In the genomic region with DNA sequence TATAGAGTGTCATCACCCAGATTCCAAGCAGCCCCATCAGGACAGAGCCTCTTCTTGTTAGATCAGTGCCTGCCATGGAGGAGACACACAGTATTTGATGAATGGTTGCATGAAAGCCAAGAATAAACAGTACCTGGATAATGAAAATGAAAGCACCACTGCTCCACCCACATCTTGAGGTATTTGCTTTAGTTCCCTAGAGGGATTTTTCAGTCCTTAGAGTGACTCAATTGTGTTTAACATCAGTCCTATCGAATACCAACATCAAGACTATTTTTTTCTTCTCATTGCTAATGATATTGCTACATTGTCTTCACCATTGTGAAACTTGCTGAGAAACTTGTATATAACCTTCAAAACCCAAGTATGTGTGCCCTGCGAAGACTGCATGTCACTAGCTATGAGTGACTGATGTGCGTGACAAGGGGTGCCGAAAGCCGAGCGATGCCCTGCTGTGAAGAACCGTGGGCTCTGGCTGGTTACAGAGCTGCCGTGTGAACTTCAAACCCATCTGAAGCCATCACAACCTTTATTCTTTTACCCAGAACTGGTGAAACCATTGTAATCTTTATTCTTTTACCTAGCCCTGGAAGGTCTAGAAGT, we compare ENCODE assay signal across 22 cellular contexts.
DNase-seq lines count a peak whose midpoint lies in the region; ATAC-seq and TF ChIP-seq lines count a peak whose summit lies in the region.
"Had no signal": no experiment of that assay in that cellular context is flagged by ENCODE, and none has a peak within 500 bp of the region (broad histone marks: within the 10 kb centered on the region; RNA-seq: fewer than 3 reads in every experiment).

No MANE protein-coding gene starts in this region.

- intact Hi-C loops in mammary epithelial cell (cut with micrococcal nuclease): loop anchor here (5.0 to 10.0 kb wide), 5 partner anchors 53 to 670 kb away; no protein-coding TSS in a partner anchor

- no peaks in the 10 kb centered on the region for H4K20me1 ChIP-seq in BLaER1 treated with 17β-estradiol and CSF1 and Interleukin-3, amounts not matched to agents 10 nM and 100 nM
- H4K20me1 ChIP-seq in mammary epithelial cell (ENCODE audit: insufficient read depth, low read length): no peaks in the 10 kb centered on the region

- H3K9ac ChIP-seq in BLaER1 treated with 17β-estradiol and CSF1 and Interleukin-3, amounts not matched to agents 10 nM and 100 nM: no peak overlapping the region
- H3K9ac ChIP-seq in mammary epithelial cell (ENCODE audit: insufficient read depth, low read length): no peak overlapping the region

- no peaks in the 10 kb centered on the region for H3K27me3 ChIP-seq in BLaER1 treated with 17β-estradiol and CSF1 and Interleukin-3, amounts not matched to agents 10 nM and 100 nM
- no peaks in the 10 kb centered on the region for H3K27me3 ChIP-seq in mammary epithelial cell (ENCODE audit: insufficient read depth, low read length)
- no peaks in the 10 kb centered on the region for H3K27me3 ChIP-seq in lung (ENCODE audit: control insufficient read depth, insufficient read depth)
- H3K27me3 ChIP-seq: adrenal gland, ovary had no signal

- no peaks in the 10 kb centered on the region for H3K79me2 ChIP-seq in mammary epithelial cell (ENCODE audit: insufficient read depth, low read length)

- H3K9me3 ChIP-seq in BLaER1 treated with 17β-estradiol and CSF1 and Interleukin-3, amounts not matched to agents 10 nM and 100 nM (replicated peaks in 1 of 11): peaks cover 11 to 17% (median 12%) of the 10 kb centered on the region in 11 experiments; a peak in 21 of 22 replicates
- H3K9me3 ChIP-seq in mammary epithelial cell (replicated peaks; ENCODE audit: insufficient read depth, low read length): no peaks in the 10 kb centered on the region
- peaks cover 0 to 3% of the 10 kb centered on the region in 2 donors for H3K9me3 ChIP-seq in lung (ENCODE audit: control insufficient read depth in 2 of 2, insufficient read depth in 1 of 2, low read length in 1 of 2)
- H3K9me3 ChIP-seq: adrenal gland, thoracic aorta had no signal

- peaks cover 32 to 62% (median 55%) of the 10 kb centered on the region in 10 experiments for H3K4me1 ChIP-seq in BLaER1 treated with 17β-estradiol and CSF1 and Interleukin-3, amounts not matched to agents 10 nM and 100 nM
- H3K4me1 ChIP-seq in mammary epithelial cell (ENCODE audit: insufficient read depth, low read length): peaks cover 27% of the 10 kb centered on the region
- H3K4me1 ChIP-seq in lung (ENCODE audit: control insufficient read depth in 2 of 2, insufficient read depth in 2 of 2, low read length in 2 of 2): peaks cover 2 to 6% of the 10 kb centered on the region in 2 donors
- H3K4me1 ChIP-seq: adrenal gland had no signal

- H3K27ac Mint-ChIP-seq in T-helper 2 cell treated with Interferon-gamma antibody and Interleukin-4, amounts not matched to agents 5 μg/mL and 100 μg/mL, for 36 hours: no peak overlapping the region
- H3K27ac Mint-ChIP-seq: activated CD4-positive, alpha-beta T cell treated with anti-CD3 and anti-CD28 coated beads, Interleukin-2, amount 10 ng/mL, durations not matched to agents 7 days and 5 days; CD4-positive, CD25-positive, alpha-beta regulatory T cell; memory B cell; naive thymus-derived CD8-positive, alpha-beta T cell; stimulated activated effector memory CD8-positive, alpha-beta T cell treated with anti-CD3 and anti-CD28 coated beads, Interleukin-12 subunit alpha, Interleukin-12 subunit beta, amount 100 ng/mL, for 72 hours had no signal

- no peak overlapping the region for H3K4me3 Mint-ChIP-seq in T-helper 2 cell treated with Interferon-gamma antibody and Interleukin-4, amounts not matched to agents 5 μg/mL and 100 μg/mL, for 36 hours
- H3K4me3 Mint-ChIP-seq: activated CD4-positive, alpha-beta T cell treated with anti-CD3 and anti-CD28 coated beads, Interleukin-2, amount 10 ng/mL, durations not matched to agents 7 days and 5 days; CD4-positive, CD25-positive, alpha-beta regulatory T cell; memory B cell; naive thymus-derived CD8-positive, alpha-beta T cell; stimulated activated effector memory CD8-positive, alpha-beta T cell treated with anti-CD3 and anti-CD28 coated beads, Interleukin-12 subunit alpha, Interleukin-12 subunit beta, amount 100 ng/mL, for 72 hours had no signal

- ATAC-seq in lung (ENCODE audit: insufficient read depth, low FRiP score) (peak; percentile 31), HG03095 (IDR thresholded peaks at IDR 0.05; ENCODE audit: unreplicated experiment) (no peak)
- ATAC-seq: naive thymus-derived CD8-positive, alpha-beta T cell; stimulated activated effector memory CD8-positive, alpha-beta T cell treated with anti-CD3 and anti-CD28 coated beads, Interleukin-12 subunit alpha, Interleukin-12 subunit beta, amount 100 ng/mL, for 72 hours had no signal

- WGBS in mammary epithelial cell (ENCODE audit: low coverage, missing lambda C conversion rate): 87% methylated on average over 8 of the region's 8 CpGs
- 89 to 90% methylated on average over 8 of the region's 8 CpGs for WGBS in lung, 2 donors

- H3K27me3 Mint-ChIP-seq in T-helper 2 cell treated with Interferon-gamma antibody and Interleukin-4, amounts not matched to agents 5 μg/mL and 100 μg/mL, for 36 hours (ENCODE audit: low read depth): no peaks in the 10 kb centered on the region
- H3K27me3 Mint-ChIP-seq: activated CD4-positive, alpha-beta T cell treated with anti-CD3 and anti-CD28 coated beads, Interleukin-2, amount 10 ng/mL, durations not matched to agents 7 days and 5 days; CD4-positive, CD25-positive, alpha-beta regulatory T cell; memory B cell; naive thymus-derived CD8-positive, alpha-beta T cell had no signal

- no peaks in the 10 kb centered on the region for H3K36me3 Mint-ChIP-seq in T-helper 2 cell treated with Interferon-gamma antibody and Interleukin-4, amounts not matched to agents 5 μg/mL and 100 μg/mL, for 36 hours (ENCODE audit: low read depth)
- H3K36me3 Mint-ChIP-seq: CD4-positive, CD25-positive, alpha-beta regulatory T cell; memory B cell; naive thymus-derived CD8-positive, alpha-beta T cell; stimulated activated effector memory CD8-positive, alpha-beta T cell treated with anti-CD3 and anti-CD28 coated beads, Interleukin-12 subunit alpha, Interleukin-12 subunit beta, amount 100 ng/mL, for 72 hours had no signal

- no peaks in the 10 kb centered on the region for H3K4me1 Mint-ChIP-seq in T-helper 2 cell treated with Interferon-gamma antibody and Interleukin-4, amounts not matched to agents 5 μg/mL and 100 μg/mL, for 36 hours (ENCODE audit: low read depth)
- H3K4me1 Mint-ChIP-seq: activated CD4-positive, alpha-beta T cell treated with anti-CD3 and anti-CD28 coated beads, Interleukin-2, amount 10 ng/mL, durations not matched to agents 7 days and 5 days; CD4-positive, CD25-positive, alpha-beta regulatory T cell; memory B cell; naive thymus-derived CD8-positive, alpha-beta T cell; stimulated activated effector memory CD8-positive, alpha-beta T cell treated with anti-CD3 and anti-CD28 coated beads, Interleukin-12 subunit alpha, Interleukin-12 subunit beta, amount 100 ng/mL, for 72 hours had no signal

- CTCF ChIA-PET in mammary epithelial cell (lab: Charles Lee; ENCODE audit: low non-redundant PET): no interaction called here

- DNase-seq in LoVo (ENCODE audit: low spot score): peak; percentile 83
- DNase-seq in mammary epithelial cell: peak; percentile 75
- no peak for DNase-seq in lung (ENCODE audit: low spot score)
- DNase-seq in T-helper 2 cell treated with Interferon-gamma antibody and Interleukin-4, amounts not matched to agents 5 μg/mL and 100 μg/mL, for 36 hours (ENCODE audit: low spot score): no peak
- no peak for DNase-seq in COR-L47 (lab: John Stamatoyannopoulos, UW)
- DNase-seq in stimulated activated CD4-positive, alpha-beta T cell treated with anti-CD3 and anti-CD28 coated beads, Interleukin-4, amount 100 ng/mL, for 1 hour: no peak
- DNase-seq: activated CD4-positive, alpha-beta T cell treated with anti-CD3 and anti-CD28 coated beads, Interleukin-2, amount 10 ng/mL, durations not matched to agents 7 days and 5 days; adrenal gland; CD4-positive, CD25-positive, alpha-beta regulatory T cell; DMS79; KG1; naive thymus-derived CD8-positive, alpha-beta T cell; NCI-H1105 treated with DMSO at 0.1 percent for 48 hours; NCI-H526 treated with DMSO at 0.1 percent for 48 hours; ovary; SHP77 treated with DMSO at 0.1 percent for 48 hours; T-helper 1 cell had no signal

- TF ChIP-seq CTCF in mammary epithelial cell (conservative IDR thresholded peaks at IDR 0.05 in 1 of 2, IDR thresholded peaks at IDR 0.05 in 1 of 2; ENCODE audit: extremely low read depth in 1 of 2, insufficient read depth in 1 of 2, low read depth in 1 of 2, low read length in 2 of 2) (no peak), lung (IDR thresholded peaks at IDR 0.05; ENCODE audit: control extremely low read depth, extremely low read depth) (no peak)

- peak overlapping the region; percentile 39 to 74 (median 54); a peak in 20 of 22 replicates for H3K4me2 ChIP-seq in BLaER1 treated with 17β-estradiol and CSF1 and Interleukin-3, amounts not matched to agents 10 nM and 100 nM
- peak overlapping the region; percentile 29 for H3K4me2 ChIP-seq in mammary epithelial cell (ENCODE audit: insufficient read depth, low read depth, low read length)

- no peak overlapping the region for H3K4me3 ChIP-seq in BLaER1 treated with 17β-estradiol and CSF1 and Interleukin-3, amounts not matched to agents 10 nM and 100 nM
- H3K4me3 ChIP-seq in mammary epithelial cell (replicated peaks in 1 of 3; ENCODE audit: insufficient read depth in 1 of 3, low read depth in 2 of 3, low read length in 3 of 3) (no peak overlapping the region), lung (no peak overlapping the region)
- H3K4me3 ChIP-seq: adrenal gland, ovary, thoracic aorta had no signal

- in situ Hi-C loops in mammary epithelial cell (cut with MboI; ENCODE audit: low sequenced_read_pairs in 2 of 2): loop anchor here in 1 of 2 donors (25.0 kb wide), 1 partner anchor 198 kb away; no protein-coding TSS in a partner anchor

- no peak overlapping the region for H3K27ac ChIP-seq in BLaER1 treated with 17β-estradiol and CSF1 and Interleukin-3, amounts not matched to agents 10 nM and 100 nM
- no peak overlapping the region for H3K27ac ChIP-seq in mammary epithelial cell (ENCODE audit: insufficient read depth, low read depth, low read length)
- H3K27ac ChIP-seq in lung (ENCODE audit: low read depth in 1 of 2, low read length in 1 of 2): no peak overlapping the region
- H3K27ac ChIP-seq: adrenal gland, ovary, thoracic aorta had no signal

- BruUV-seq in mammary epithelial cell (replicated peaks; lab: Mats Ljungman, UMichigan): no TSS peak

- dilution Hi-C loops in mammary epithelial cell (cut with HindIII; ENCODE audit: low sequenced_read_pairs): no loop called here

- peaks cover 40% of the 10 kb centered on the region for H3K9me3 Mint-ChIP-seq in T-helper 2 cell treated with Interferon-gamma antibody and Interleukin-4, amounts not matched to agents 5 μg/mL and 100 μg/mL, for 36 hours

- no peak overlapping the region for H2AFZ ChIP-seq in mammary epithelial cell (ENCODE audit: low read depth, low read length)

- H3K36me3 ChIP-seq in BLaER1 treated with 17β-estradiol and CSF1 and Interleukin-3, amounts not matched to agents 10 nM and 100 nM: no peaks in the 10 kb centered on the region
- H3K36me3 ChIP-seq in mammary epithelial cell (ENCODE audit: insufficient read depth, low read length): no peaks in the 10 kb centered on the region
- no peaks in the 10 kb centered on the region for H3K36me3 ChIP-seq in lung (ENCODE audit: control insufficient read depth in 2 of 2, insufficient read depth in 2 of 2, low read length in 2 of 2)
- H3K36me3 ChIP-seq: adrenal gland, ovary, thoracic aorta had no signal

Comparison
In these comparisons a context has a peak if more than half of its experiments do, and no peak if none do; other contexts are left out.
1. DNase-seq: peak in LoVo (single experiment) and mammary epithelial cell (single experiment); none in lung (single experiment), T-helper 2 cell treated with Interferon-gamma antibody and Interleukin-4, amounts not matched to agents 5 μg/mL and 100 μg/mL, for 36 hours (single experiment), COR-L47 (single experiment) and stimulated activated CD4-positive, alpha-beta T cell treated with anti-CD3 and anti-CD28 coated beads, Interleukin-4, amount 100 ng/mL, for 1 hour (single experiment).